Comparison of ENCODE assay signal across 28 cellular contexts in the genomic region with DNA sequence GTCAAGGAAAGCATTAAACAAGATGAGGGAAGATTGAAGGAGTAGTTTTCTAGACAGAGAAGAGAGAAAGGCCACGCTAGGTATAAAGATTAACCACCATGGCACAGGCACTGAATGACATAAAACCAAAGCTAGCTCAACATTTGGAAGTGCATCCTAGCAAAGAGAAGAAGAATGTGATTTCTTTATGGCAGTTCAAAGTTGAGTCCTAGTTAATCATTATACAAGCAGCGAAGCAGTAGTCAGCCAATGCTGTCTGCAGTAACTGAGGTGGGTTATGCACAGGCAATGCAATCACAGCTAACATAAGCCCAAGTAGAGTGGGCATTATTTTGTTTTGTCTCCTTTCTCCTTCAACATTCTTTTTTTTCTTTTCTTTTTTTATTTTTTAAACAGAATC. TPM values are rescaled to one million over a fixed set of nuclear protein-coding genes. Genes with fewer than 3 reads are reported as not detected.
"Had no signal": no experiment of that assay in that cellular context is flagged by ENCODE, and none has a peak within 500 bp of the region (broad histone marks: within the 10 kb centered on the region; RNA-seq: fewer than 3 reads in every experiment).

No MANE protein-coding gene starts in this region.

- ATAC-seq: activated CD4-positive, alpha-beta T cell treated with anti-CD3 and anti-CD28 coated beads for 36 hours; activated naive CD4-positive, alpha-beta T cell treated with anti-CD3 and anti-CD28 coated beads, Interleukin-2, amount 50 U/mL, for 72 hours; activated T-helper 17 cell treated with anti-CD3 and anti-CD28 coated beads, Interleukin-2, amount 50 U/mL, for 72 hours; effector memory CD8-positive, alpha-beta T cell; gastroesophageal sphincter; heart right ventricle; left ventricle myocardium superior; pancreas; psoas muscle had no signal

- H3K4me1 ChIP-seq: ascending aorta, esophagus muscularis mucosa, gastroesophageal sphincter, heart right ventricle, pancreas, psoas muscle, sigmoid colon, testis, vagina had no signal

- H3K9me3 ChIP-seq: pancreas, psoas muscle, testis had no signal

- H3K27me3 ChIP-seq: ascending aorta, dorsolateral prefrontal cortex, pancreas, sigmoid colon, testis, vagina had no signal

- H3K4me3 ChIP-seq: ascending aorta, dorsolateral prefrontal cortex, esophagus muscularis mucosa, gastroesophageal sphincter, heart right ventricle, pancreas, psoas muscle, sigmoid colon, testis, vagina had no signal

- H3K36me3 ChIP-seq: ascending aorta, esophagus muscularis mucosa, gastroesophageal sphincter, heart right ventricle, pancreas, sigmoid colon, vagina had no signal

- H3K27ac ChIP-seq: ascending aorta, dorsolateral prefrontal cortex, esophagus muscularis mucosa, gastroesophageal sphincter, heart right ventricle, pancreas, psoas muscle, sigmoid colon, testis, vagina had no signal

- FAIRE-seq: endothelial cell of umbilical vein, keratinocyte, pancreas had no signal

- DNase-seq: activated B cell treated with CpG ODN at 0.5 μM for 24 hours; activated CD4-positive, alpha-beta T cell treated with anti-CD3 and anti-CD28 coated beads for 36 hours; activated CD4-positive, alpha-beta T cell treated with anti-CD3 and anti-CD28 coated beads, Interleukin-2, amount 50 U/mL, for 4 hours; activated CD8-positive, alpha-beta memory T cell treated with anti-CD3 and anti-CD28 coated beads for 24 hours; activated CD8-positive, alpha-beta memory T cell treated with anti-CD3 and anti-CD28 coated beads, Interleukin-2, amount 50 U/mL, for 4 hours; activated T-cell treated with anti-CD3 and anti-CD28 coated beads, Interleukin-2, amount 50 U/mL, for 24 hours; central memory CD4-positive, alpha-beta T cell; dorsolateral prefrontal cortex; effector memory CD8-positive, alpha-beta T cell; heart right ventricle; left ventricle myocardium superior; mammary epithelial cell; nephron progenitor cell; pancreas; psoas muscle; sigmoid colon; stimulated activated CD4-positive, alpha-beta T cell treated with anti-CD3 and anti-CD28 coated beads, Interleukin-2, amount 100 ng/mL, for 48 hours; stimulated activated naive CD4-positive, alpha-beta T cell; T-helper 9 cell; testis had no signal

RNA-seq across cellular contexts. Expression of a gene that starts 24.0 kb away (rescaled TPM):
- total RNA-seq: ascending aorta, endothelial cell of umbilical vein, left ventricle myocardium superior had no signal
- polyA plus RNA-seq: endothelial cell of umbilical vein had no signal
